In the genomic region with DNA sequence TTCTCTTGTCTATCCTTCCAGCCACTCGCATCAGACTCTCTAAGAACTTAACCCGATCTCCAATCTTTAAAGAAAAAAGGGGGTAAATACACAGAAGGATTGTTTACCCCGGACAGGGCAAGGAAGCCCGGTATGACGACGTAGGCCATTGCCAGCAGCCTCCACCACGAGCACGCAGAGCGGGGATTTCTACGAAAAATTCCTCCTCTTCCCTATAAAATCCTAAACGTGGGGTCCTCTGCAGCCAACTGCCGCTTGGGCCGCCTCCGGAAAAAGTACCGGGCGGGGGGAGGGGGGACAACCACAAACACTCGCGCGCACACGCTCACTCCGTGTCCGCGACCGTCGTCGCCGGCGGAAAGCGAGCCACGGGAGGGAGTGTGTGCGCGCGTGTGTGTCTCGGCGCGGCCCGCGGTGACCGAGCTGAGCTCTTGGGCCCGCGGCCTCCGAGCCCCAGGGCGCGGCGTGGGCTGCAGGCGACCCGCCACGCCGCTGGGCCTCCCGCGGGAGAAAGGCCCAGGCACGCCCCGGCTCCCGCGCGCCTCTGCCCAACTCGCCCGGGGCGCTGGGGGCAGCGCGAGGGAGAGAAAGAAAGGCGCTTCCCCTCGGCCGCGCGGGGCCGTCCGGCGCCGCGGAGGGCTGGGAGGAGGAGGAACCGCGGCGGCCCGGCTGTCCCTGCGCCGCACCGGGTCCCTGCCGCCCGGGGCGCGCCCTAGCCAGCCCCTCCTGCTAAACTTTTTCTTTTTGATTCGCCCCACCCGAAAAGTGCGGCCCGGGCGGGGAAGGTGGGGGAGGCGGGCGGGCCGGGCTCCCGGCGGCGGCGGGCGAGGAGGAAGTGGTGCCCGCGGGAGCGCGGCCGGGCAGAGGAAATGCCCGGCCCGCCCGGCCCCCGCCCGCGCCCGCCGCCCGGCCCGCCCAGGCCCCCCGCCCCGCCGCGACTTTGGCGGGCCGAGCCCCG, we compare ENCODE assay signal across 8 cellular contexts. TPM values are rescaled to one million over a fixed set of nuclear protein-coding genes. Genes with fewer than 3 reads are reported as not detected.
A peak's percentile ranks its signal among the peaks of the same experiment; 100 is the strongest.
DNase-seq lines count a peak whose midpoint lies in the region; ATAC-seq, FAIRE-seq and TF ChIP-seq lines count a peak whose summit lies in the region.

No MANE protein-coding gene starts in this region.

- peak overlapping the region; percentile 94 to 99 (median 98) for H3K27ac ChIP-seq in BLaER1 treated with 17β-estradiol and CSF1 and Interleukin-3, amounts not matched to agents 10 nM and 100 nM
- H3K27ac ChIP-seq in GM23248 (peak overlapping the region; percentile 78), upper lobe of left lung (peak overlapping the region; percentile 96 to 100 (median 97))

- no peak for FAIRE-seq in GM12891 (lab: Jason Lieb, UNC)

- ATAC-seq in T-helper 17 cell: peak; percentile 28
- peak in 1 of 2 donors; percentile 57 for ATAC-seq in upper lobe of left lung (ENCODE audit: low FRiP score in 2 of 2)

- H3K27ac Mint-ChIP-seq in T-helper 17 cell: peak overlapping the region; percentile 16

- peaks cover 42 to 52% (median 49%) of the 10 kb centered on the region in 11 experiments for H4K20me1 ChIP-seq in BLaER1 treated with 17β-estradiol and CSF1 and Interleukin-3, amounts not matched to agents 10 nM and 100 nM
- 0 out of 2 replicates have a peak, but pooled peaks cover 8% of the 10 kb centered on the region for H4K20me1 ChIP-seq in GM23248 (ENCODE audit: insufficient read depth)

- H3K4me3 ChIP-seq in BLaER1 treated with 17β-estradiol and CSF1 and Interleukin-3, amounts not matched to agents 10 nM and 100 nM: peak overlapping the region; percentile 82 to 96 (median 90)
- H3K4me3 ChIP-seq in GM23248: peak overlapping the region; percentile 97
- H3K4me3 ChIP-seq in epithelial cell of proximal tubule (ENCODE audit: low read depth, low read length): peak overlapping the region; percentile 81
- H3K4me3 ChIP-seq in upper lobe of left lung: peak overlapping the region; percentile 88 to 94 (median 92)

- H3K27me3 ChIP-seq in BLaER1 treated with 17β-estradiol and CSF1 and Interleukin-3, amounts not matched to agents 10 nM and 100 nM: no peaks in the 10 kb centered on the region
- no peaks in the 10 kb centered on the region for H3K27me3 ChIP-seq in GM23248 (replicated peaks; ENCODE audit: insufficient read depth)
- H3K27me3 ChIP-seq in upper lobe of left lung: peaks cover 0 to 3% (median 0%) of the 10 kb centered on the region in 4 donors

- peaks cover 64% of the 10 kb centered on the region for H3K27me3 Mint-ChIP-seq in T-helper 17 cell

- H3K4me1 ChIP-seq in BLaER1 treated with 17β-estradiol and CSF1 and Interleukin-3, amounts not matched to agents 10 nM and 100 nM: peaks cover 50 to 60% (median 54%) of the 10 kb centered on the region in 10 experiments
- peaks cover 36% of the 10 kb centered on the region for H3K4me1 ChIP-seq in GM23248 (ENCODE audit: insufficient read depth)
- H3K4me1 ChIP-seq in upper lobe of left lung: peaks cover 40 to 63% (median 51%) of the 10 kb centered on the region in 4 donors

- H2AFZ ChIP-seq in GM23248: peak overlapping the region; percentile 59

- peak in 3 of 4 donors; percentile 63 to 84 (median 68) for TF ChIP-seq POLR2A in upper lobe of left lung (IDR thresholded peaks at IDR 0.05)
- no peak for TF ChIP-seq POLR2A in GM12891 (IDR thresholded peaks at IDR 0.05; ENCODE audit: low read depth, low read length)

- peaks cover 49% of the 10 kb centered on the region for H3K79me2 ChIP-seq in GM23248 (ENCODE audit: insufficient read depth)

- DNase-seq in GM23248: peak; percentile 71
- no peak for DNase-seq in T-helper 17 cell
- DNase-seq in epithelial cell of proximal tubule (ENCODE audit: low read depth): no peak
- DNase-seq in midbrain (lab: John Stamatoyannopoulos, UW): peak; percentile 81
- DNase-seq in upper lobe of left lung: peak; percentile 60 to 90
- DNase-seq in GM12891 (ENCODE audit: insufficient read length, low spot score): no peak
- no peak for DNase-seq in activated effector memory CD4-positive, alpha-beta T cell treated with Interleukin-2 at 50 U/mL for 16 hours

- H3K4me2 ChIP-seq in BLaER1 treated with 17β-estradiol and CSF1 and Interleukin-3, amounts not matched to agents 10 nM and 100 nM: peak overlapping the region; percentile 86 to 99 (median 97)
- peak overlapping the region; percentile 99 for H3K4me2 ChIP-seq in GM23248 (ENCODE audit: unreplicated experiment)

- 1 to 2% methylated on average over 61 to 76 of the region's 117 CpGs for WGBS in GM23248 (ENCODE audit: low coverage in 1 of 2, low lambda C conversion rate in 2 of 2, missing lambda C conversion rate in 2 of 2), 2 experiments
- 1 to 3% methylated on average over 22 to 35 of the region's 117 CpGs for WGBS in upper lobe of left lung, 2 donors

- TF ChIP-seq CTCF in epithelial cell of proximal tubule (conservative IDR thresholded peaks at IDR 0.05; ENCODE audit: low read depth, low read length) (no peak), upper lobe of left lung (IDR thresholded peaks at IDR 0.05) (peak in 2 of 6 experiments; percentile 27 to 33)

- H3K9me2 ChIP-seq in GM23248 (ENCODE audit: insufficient read depth): no peaks in the 10 kb centered on the region

- no peaks in the 10 kb centered on the region for H3K4me1 Mint-ChIP-seq in T-helper 17 cell

- peak overlapping the region; percentile 82 for H3K4me3 Mint-ChIP-seq in T-helper 17 cell

- H3K36me3 Mint-ChIP-seq in T-helper 17 cell (ENCODE audit: low read depth): no peaks in the 10 kb centered on the region

- H3F3A ChIP-seq in GM23248 (ENCODE audit: insufficient read depth): peaks cover 15% of the 10 kb centered on the region

- H3K9ac ChIP-seq in BLaER1 treated with 17β-estradiol and CSF1 and Interleukin-3, amounts not matched to agents 10 nM and 100 nM: peak overlapping the region; percentile 96 to 99 (median 99)
- peak overlapping the region; percentile 88 for H3K9ac ChIP-seq in GM23248

- TF ChIP-seq EP300 in upper lobe of left lung (IDR thresholded peaks at IDR 0.05): no peak

- no peaks in the 10 kb centered on the region for H3K9me3 ChIP-seq in BLaER1 treated with 17β-estradiol and CSF1 and Interleukin-3, amounts not matched to agents 10 nM and 100 nM (replicated peaks in 1 of 11)
- H3K9me3 ChIP-seq in GM23248 (ENCODE audit: low read depth) (no peaks in the 10 kb centered on the region), T-helper 17 cell (ENCODE audit: control insufficient read depth, low read length, poor library complexity, severe bottlenecking) (no peaks in the 10 kb centered on the region), upper lobe of left lung (no peaks in the 10 kb centered on the region)

- in situ Hi-C loops in GM23248 (cut with MboI): no loop called here

- H3K36me3 ChIP-seq in BLaER1 treated with 17β-estradiol and CSF1 and Interleukin-3, amounts not matched to agents 10 nM and 100 nM: peaks cover 0 to 3% (median 0%) of the 10 kb centered on the region in 11 experiments; a peak in 4 of 22 replicates
- H3K36me3 ChIP-seq in GM23248 (ENCODE audit: low read depth) (no peaks in the 10 kb centered on the region), upper lobe of left lung (no peaks in the 10 kb centered on the region)

TF ChIP-seq in GM12891, 5 proteins besides CTCF, POLR2A, EP300 and RAD21:
- TF ChIP-seq POLR2AphosphoS5 (IDR thresholded peaks at IDR 0.05; ENCODE audit: low read depth, low read length) (no peak), POU2F2 (IDR thresholded peaks at IDR 0.05; ENCODE audit: low read depth, low read length) (no peak), SPI1 (IDR thresholded peaks at IDR 0.05; ENCODE audit: low read depth, low read length) (no peak), PAX5 (IDR thresholded peaks at IDR 0.05; ENCODE audit: insufficient read depth, low read length, severe bottlenecking) (no peak), TAF1 (IDR thresholded peaks at IDR 0.05; ENCODE audit: low read depth, low read length) (no peak)

RNA-seq across cellular contexts. Expression of gene CTBP2, which starts 1.6 kb away (rescaled TPM):
- 59.3 and 65.5 TPM in 2 replicates for total RNA-seq in GM23248 (2014; rRNA removed; shearing (Covaris generic))
- polyA plus RNA-seq in GM23248 (2016; fragmentation: Nextera tagmentation; extraction: Ambion mirVana): 52.0 and 54.5 TPM in 2 replicates
- total RNA-seq in T-helper 17 cell (1 to 10 TPM; 1.3 to 1.5 TPM), epithelial cell of proximal tubule (57.3 and 106 TPM in 2 replicates), upper lobe of left lung (10 to 100 TPM; 47.1 to 82.5 (median 59.7) TPM)
- polyA plus RNA-seq in GM12891 (2012; ENCODE audit: low read depth, missing spikeins): 3.0 TPM

Comparison
In these comparisons a context has a peak if more than half of its experiments do, and no peak if none do; other contexts are left out.
1. DNase-seq: peak in GM23248 (single experiment), midbrain (single experiment) and upper lobe of left lung (2 of 2); none in T-helper 17 cell (0 of 3), epithelial cell of proximal tubule (single experiment), GM12891 (single experiment) and activated effector memory CD4-positive, alpha-beta T cell treated with Interleukin-2 at 50 U/mL for 16 hours (single experiment).
2. RNA of gene CTBP2, which starts 1.6 kb away (total RNA-seq): 59.3 to 65.5 TPM in GM23248, 47.1 to 82.5 TPM in upper lobe of left lung and 57.3 to 106 TPM in epithelial cell of proximal tubule; 1.3 to 1.5 TPM in T-helper 17 cell; every median in the first group is over 10 times any median in the second.
3. Peak in every context shown above with its lines, with median percentiles within 50 percentile points of each other: H3K27ac ChIP-seq and H3K4me3 ChIP-seq.